ENCODE assay signal across 8 cellular contexts in genomic region chr1:221439734-221440436, GRCh38.
A peak's percentile ranks its signal among the peaks of the same experiment; 100 is the strongest.
DNase-seq lines count a peak whose midpoint lies in the region; ATAC-seq, FAIRE-seq and TF ChIP-seq lines count a peak whose summit lies in the region.

No MANE protein-coding gene starts in this region.

- H3K27ac ChIP-seq in CD4-positive, alpha-beta T cell (ENCODE audit: low read depth, low read length): no peak overlapping the region
- H3K27ac ChIP-seq in HUES64 (ENCODE audit: low read depth, low read length) (peak overlapping the region; percentile 26), mesendoderm (ENCODE audit: low read depth, low read length) (no peak overlapping the region), WERI-Rb-1 (no peak overlapping the region)

- intact Hi-C loops in CD4-positive, alpha-beta T cell (cut with DNase I, micrococcal nuclease): loop anchor here in 1 of 2 experiments (5.0 to 10.0 kb wide), 2 partner anchors 175 to 628 kb away; no protein-coding TSS in a partner anchor

- no peak for TF ChIP-seq POLR2A in GM12892 (IDR thresholded peaks at IDR 0.05; ENCODE audit: low read depth, low read length)

- H3K36me3 ChIP-seq in HUES64 (ENCODE audit: insufficient read depth, low read length): no peaks in the 10 kb centered on the region
- no peaks in the 10 kb centered on the region for H3K36me3 ChIP-seq in mesendoderm (ENCODE audit: control insufficient read depth, insufficient read depth, low read length)
- H3K36me3 ChIP-seq in WERI-Rb-1: no peaks in the 10 kb centered on the region

- H3K79me1 ChIP-seq in mesendoderm (ENCODE audit: low read length): no peaks in the 10 kb centered on the region

- H2BK5ac ChIP-seq in mesendoderm (ENCODE audit: low read length): no peak overlapping the region

- DNase-seq in CD4-positive, alpha-beta T cell: peak in 2 of 10 experiments; percentile 5 to 7
- peak; percentile 99 for DNase-seq in amniotic epithelial cell (ENCODE audit: low read depth)
- DNase-seq in mesendoderm: peak; percentile 81
- no peak for DNase-seq in GM12892 (ENCODE audit: insufficient read length)
- DNase-seq in NCI-H774 (lab: John Stamatoyannopoulos, UW): no peak
- DNase-seq in DMS79 (lab: John Stamatoyannopoulos, UW): no peak
- no peak for DNase-seq in WERI-Rb-1

- no peak overlapping the region for H2BK120ac ChIP-seq in mesendoderm (ENCODE audit: low read depth, low read length)

- H4K8ac ChIP-seq in mesendoderm (ENCODE audit: low read depth, low read length): no peak overlapping the region

- H3K27ac Mint-ChIP-seq in CD4-positive, alpha-beta T cell: peak overlapping the region; percentile 10

- no peak for TF ChIP-seq CTCF in CD4-positive, alpha-beta T cell (IDR thresholded peaks at IDR 0.05)
- no peak for TF ChIP-seq CTCF in WERI-Rb-1 (IDR thresholded peaks at IDR 0.05; ENCODE audit: low read depth, low read length)

- no peak overlapping the region for H3K56ac ChIP-seq in mesendoderm (ENCODE audit: low read length)

- peaks cover 8% of the 10 kb centered on the region for H3K27me3 Mint-ChIP-seq in CD4-positive, alpha-beta T cell

- no peak overlapping the region for H3K4me3 ChIP-seq in HUES64 (ENCODE audit: low read length)
- H3K4me3 ChIP-seq in mesendoderm (ENCODE audit: low read length): no peak overlapping the region
- no peak overlapping the region for H3K4me3 ChIP-seq in WERI-Rb-1 (ENCODE audit: low read depth, low read length)

- CTCF ChIA-PET in CD4-positive, alpha-beta T cell (lab: Charles Lee): interaction anchor here (2.0 kb wide), 1 partner anchor 9 kb away, joined by 4 read pairs; no protein-coding TSS in a partner anchor

- H3K4me3 Mint-ChIP-seq in CD4-positive, alpha-beta T cell: no peak overlapping the region

- H3K23ac ChIP-seq in mesendoderm (ENCODE audit: low read length): no peak overlapping the region

- no peaks in the 10 kb centered on the region for H3K36me3 Mint-ChIP-seq in CD4-positive, alpha-beta T cell (ENCODE audit: low read depth)

- no peak overlapping the region for H3K9ac ChIP-seq in HUES64 (ENCODE audit: low read depth, low read length)
- no peak overlapping the region for H3K9ac ChIP-seq in mesendoderm (ENCODE audit: low read length)

- FAIRE-seq in GM12892 (lab: Jason Lieb, UNC): no peak

- no peaks in the 10 kb centered on the region for H3K9me3 ChIP-seq in CD4-positive, alpha-beta T cell (ENCODE audit: control insufficient read depth, low read length)
- H3K9me3 ChIP-seq in HUES64 (ENCODE audit: insufficient read depth, low read depth, low read length) (no peaks in the 10 kb centered on the region), WERI-Rb-1 (ENCODE audit: severe bottlenecking) (no peaks in the 10 kb centered on the region)

- H3K79me2 ChIP-seq in mesendoderm (ENCODE audit: control insufficient read depth, insufficient read depth, low read length): no peaks in the 10 kb centered on the region

- H3K9me3 Mint-ChIP-seq in CD4-positive, alpha-beta T cell: no peaks in the 10 kb centered on the region

- H3K4me1 ChIP-seq in HUES64 (ENCODE audit: insufficient read depth, low read length) (peaks cover 14% of the 10 kb centered on the region; the same call in 1 of the 2 replicates), mesendoderm (ENCODE audit: control insufficient read depth, low read depth, low read length) (peaks cover 3% of the 10 kb centered on the region)

- H3K4me1 Mint-ChIP-seq in CD4-positive, alpha-beta T cell (ENCODE audit: low read depth): peaks cover 16% of the 10 kb centered on the region

- POLR2A ChIA-PET in CD4-positive, alpha-beta T cell (lab: Charles Lee): no interaction called here

- no peak overlapping the region for H3K4ac ChIP-seq in mesendoderm (ENCODE audit: low read depth, low read length)

- H4K5ac ChIP-seq in mesendoderm (ENCODE audit: low read length): no peak overlapping the region

- 68% methylated on average over 2 of the region's 4 CpGs for WGBS in HUES64
- no CpG with 5 or more reads among the region's 4 CpGs for WGBS in mesendoderm (ENCODE audit: extremely low coverage, insufficient coverage, low lambda C conversion rate)

- peak; percentile 72 for ATAC-seq in CD4-positive, alpha-beta T cell (ENCODE audit: poor library complexity)

- H3K4me2 ChIP-seq in mesendoderm (ENCODE audit: low read length): no peak overlapping the region

- no peak overlapping the region for H2AK5ac ChIP-seq in mesendoderm (ENCODE audit: low read length)

- H3K27me3 ChIP-seq in CD4-positive, alpha-beta T cell (ENCODE audit: control insufficient read depth, insufficient read depth, low read length): no peaks in the 10 kb centered on the region
- H3K27me3 ChIP-seq in HUES64 (ENCODE audit: insufficient read depth, low read length) (no peaks in the 10 kb centered on the region), mesendoderm (ENCODE audit: insufficient read depth, low read length, poor library complexity) (no peaks in the 10 kb centered on the region), WERI-Rb-1 (ENCODE audit: insufficient read depth, low read depth, severe bottlenecking) (no peaks in the 10 kb centered on the region)

- peak overlapping the region; percentile 5 for H2BK15ac ChIP-seq in mesendoderm (replicated peaks; ENCODE audit: low read depth)

- peak overlapping the region; percentile 80 for H3K18ac ChIP-seq in mesendoderm (ENCODE audit: low read length)

Comparison
In these comparisons a context has a peak if more than half of its experiments do, and no peak if none do; other contexts are left out.
1. DNase-seq: peak in amniotic epithelial cell (single experiment) and mesendoderm (single experiment); none in GM12892 (single experiment), NCI-H774 (single experiment), DMS79 (single experiment) and WERI-Rb-1 (single experiment).